8 cellular contexts compared by ENCODE assay signal in the genomic region with DNA sequence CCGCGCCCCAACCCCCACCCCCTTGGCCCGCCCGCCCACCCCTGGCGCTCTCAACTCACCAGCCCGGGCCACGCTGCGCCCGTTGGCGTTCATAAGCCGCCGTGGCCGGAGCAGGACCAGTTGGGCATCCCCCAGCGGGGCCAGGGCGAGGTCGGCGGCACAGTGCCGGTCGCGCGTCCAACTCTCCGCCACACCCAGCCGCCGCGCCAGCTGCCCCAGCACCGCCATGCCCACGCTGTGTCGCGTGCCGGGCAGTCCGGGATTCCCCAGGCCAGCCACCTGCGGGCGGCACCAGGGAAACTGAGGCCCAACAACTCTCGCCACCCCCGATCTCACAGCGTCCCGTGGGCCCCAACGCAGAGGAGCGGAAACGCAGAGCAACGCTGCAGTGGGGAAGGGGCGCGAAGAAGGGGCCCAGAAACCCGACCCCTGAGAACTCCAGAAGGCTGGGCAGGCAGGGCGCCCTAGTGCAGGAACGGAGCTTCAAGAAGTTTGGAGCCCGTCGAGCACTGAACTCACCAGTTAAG. TPM values are rescaled to one million over a fixed set of nuclear protein-coding genes. Genes with fewer than 3 reads are reported as not detected.
DNase-seq lines count a peak whose midpoint lies in the region; ATAC-seq and TF ChIP-seq lines count a peak whose summit lies in the region.

No MANE protein-coding gene starts in this region.

- H3K4me1 ChIP-seq in suprapubic skin, result peaks cover 20% of the 10 kb centered on the region

- peak overlapping the region; percentile 79 for H3K27ac ChIP-seq in suprapubic skin

- no peak for TF ChIP-seq EP300 in suprapubic skin (IDR thresholded peaks at IDR 0.05)

- H3K36me3 ChIP-seq in suprapubic skin, result no peaks in the 10 kb centered on the region

- no peak for TF ChIP-seq CTCF in GM12865 (IDR thresholded peaks at IDR 0.05; ENCODE audit: insufficient read depth, low read depth, low read length, missing control alignments)
- no peak for TF ChIP-seq CTCF in astrocyte of the spinal cord (IDR thresholded peaks at IDR 0.05; ENCODE audit: low read depth, low read length)
- no peak for TF ChIP-seq CTCF in suprapubic skin (IDR thresholded peaks at IDR 0.05)

- H3K27me3 ChIP-seq in suprapubic skin, result no peaks in the 10 kb centered on the region

- TF ChIP-seq POLR2A in suprapubic skin (IDR thresholded peaks at IDR 0.05), result no peak

- H3K4me3 ChIP-seq in GM12865 (ENCODE audit: low read depth, low read length), result peak overlapping the region; percentile 88
- peak overlapping the region; percentile 74 for H3K4me3 ChIP-seq in astrocyte of the spinal cord (ENCODE audit: low read depth, low read length)
- H3K4me3 ChIP-seq in suprapubic skin, result peak overlapping the region; percentile 70

- in situ Hi-C loops in astrocyte of the spinal cord (cut with HindIII; ENCODE audit: low sequenced_read_pairs), result no loop called here

- WGBS in suprapubic skin, result no CpG with 5 or more reads among the region's 48 CpGs

- DNase-seq in GM12865 (ENCODE audit: low read depth) (no peak), HK-2 (ENCODE audit: unreplicated experiment) (peak; percentile 25), astrocyte of the spinal cord (ENCODE audit: low read depth, low spot score) (no peak), kidney tubule cell (ENCODE audit: low spot score) (peak; percentile 15), suprapubic skin (ENCODE audit: low spot score in 2 of 2) (no peak), T-helper 9 cell (no peak), HCEC 1CT (no peak)

- ATAC-seq in GM21737 (IDR thresholded peaks at IDR 0.05; ENCODE audit: unreplicated experiment), result no peak

- H3K9me3 ChIP-seq in suprapubic skin, result no peaks in the 10 kb centered on the region

RNA-seq across cellular contexts. Expression of gene PTRH1, which starts 0.5 kb away (rescaled TPM):
- 10 to 100 TPM in 3 of 4 donors, 1 to 10 TPM in 1; 7.4 to 58.4 (median 41.6) TPM for total RNA-seq in suprapubic skin

RNA-seq across cellular contexts. Expression of gene TTC16, which starts 0.9 kb away (rescaled TPM):
- total RNA-seq in suprapubic skin, result under 1 TPM in 2 of 4 donors, not detected in 2; 0.16 to 0.21 TPM

RNA-seq across cellular contexts. Expression of gene CFAP157, which starts 8.2 kb away (rescaled TPM):
- under 1 TPM in 2 of 4 donors, not detected in 2; 0.24 to 0.57 TPM for total RNA-seq in suprapubic skin

RNA-seq across cellular contexts. Expression of gene TOR2A, which starts 20.1 kb away (rescaled TPM):
- 10 to 100 TPM; 16.1 to 24.3 (median 19.3) TPM for total RNA-seq in suprapubic skin

Comparison
In these comparisons a context has a peak if more than half of its experiments do, and no peak if none do; other contexts are left out.
1. DNase-seq: peak in HK-2 (single experiment) and kidney tubule cell (single experiment); none in GM12865 (single experiment), astrocyte of the spinal cord (single experiment), suprapubic skin (0 of 2), T-helper 9 cell (single experiment) and HCEC 1CT (single experiment).
2. Peak in every context shown above with its lines, with median percentiles within 50 percentile points of each other: H3K4me3 ChIP-seq.